ENCODE assay signal across 10 cellular contexts in the genomic region with DNA sequence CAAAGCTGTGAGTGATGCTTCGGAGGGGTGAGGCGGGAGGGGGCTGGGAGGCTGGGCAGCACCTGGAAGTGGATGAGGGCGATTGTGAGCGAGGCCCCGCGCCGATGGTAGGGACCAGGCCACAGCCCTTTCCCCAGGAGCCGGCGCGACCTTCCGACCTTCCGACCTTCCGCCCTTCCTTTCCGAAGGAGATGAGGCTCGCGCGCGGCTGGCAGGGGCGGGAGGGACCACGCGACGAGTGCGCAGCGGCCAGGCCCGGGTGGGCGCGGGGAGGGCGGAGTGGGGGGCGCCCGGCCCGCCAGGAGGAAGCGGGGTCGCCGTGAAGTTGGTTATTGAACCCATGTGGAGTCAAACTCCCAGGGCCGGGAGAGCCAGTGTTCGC. TPM values are rescaled to one million over a fixed set of nuclear protein-coding genes. Genes with fewer than 3 reads are reported as not detected.
A peak's percentile ranks its signal among the peaks of the same experiment; 100 is the strongest.
DNase-seq lines count a peak whose midpoint lies in the region; ATAC-seq, FAIRE-seq and TF ChIP-seq lines count a peak whose summit lies in the region.
"Had no signal": no experiment of that assay in that cellular context is flagged by ENCODE, and none has a peak within 500 bp of the region (broad histone marks: within the 10 kb centered on the region; RNA-seq: fewer than 3 reads in every experiment).

No MANE protein-coding gene starts in this region.

- POLR2A ChIA-PET in RWPE1 (lab: Yijun Ruan, JAX; ENCODE audit: low non-redundant PET) = no interaction called here

- peaks cover 3 to 51% (median 21%) of the 10 kb centered on the region in 4 donors for H3K4me1 Mint-ChIP-seq in CD4-positive, CD25-positive, alpha-beta regulatory T cell
- peaks cover 19% of the 10 kb centered on the region for H3K4me1 Mint-ChIP-seq in activated CD8-positive, alpha-beta memory T cell treated with anti-CD3 and anti-CD28 coated beads, Interleukin-2, amount 10 ng/mL, durations not matched to agents 7 days and 5 days

- H3K4me3 Mint-ChIP-seq in CD4-positive, CD25-positive, alpha-beta regulatory T cell = peak overlapping the region; percentile 47 to 85 (median 68)
- H3K4me3 Mint-ChIP-seq in activated CD8-positive, alpha-beta memory T cell treated with anti-CD3 and anti-CD28 coated beads, Interleukin-2, amount 10 ng/mL, durations not matched to agents 7 days and 5 days = no peak overlapping the region

- H3K27ac ChIP-seq in CD4-positive, CD25-positive, alpha-beta regulatory T cell (ENCODE audit: insufficient read depth, low read length, poor library complexity, severe bottlenecking) = no peak overlapping the region
- H3K27ac ChIP-seq in RWPE1 (peak overlapping the region; percentile 83), foreskin keratinocyte (peak overlapping the region; percentile 65), pancreas (peak overlapping the region; percentile 54 to 81 (median 71))

- peaks cover 30% of the 10 kb centered on the region for H3K4me1 ChIP-seq in CD4-positive, CD25-positive, alpha-beta regulatory T cell (ENCODE audit: control insufficient read depth, insufficient read depth, low read length, poor library complexity, severe bottlenecking)
- peaks cover 8% of the 10 kb centered on the region for H3K4me1 ChIP-seq in foreskin keratinocyte
- peaks cover 0 to 12% (median 11%) of the 10 kb centered on the region in 3 donors for H3K4me1 ChIP-seq in pancreas

- no peak for DNase-seq in CD4-positive, CD25-positive, alpha-beta regulatory T cell
- DNase-seq in RWPE1 (ENCODE audit: low spot score) = no peak
- no peak for DNase-seq in foreskin keratinocyte
- DNase-seq in pancreas = peak in 3 of 6 donors; percentile 55 to 77 (median 65)
- DNase-seq in omental fat pad (ENCODE audit: low spot score) = no peak
- DNase-seq in NCI-H446 (lab: John Stamatoyannopoulos, UW) = no peak
- no peak for DNase-seq in activated CD8-positive, alpha-beta memory T cell treated with anti-CD3 and anti-CD28 coated beads, Interleukin-2, amount 10 ng/mL, durations not matched to agents 7 days and 5 days
- DNase-seq: hippocampal formation, NCI-H2081 treated with DMSO at 0.1 percent for 48 hours had no signal

- H3K36me3 Mint-ChIP-seq in CD4-positive, CD25-positive, alpha-beta regulatory T cell = peaks cover 16% of the 10 kb centered on the region
- no peaks in the 10 kb centered on the region for H3K36me3 Mint-ChIP-seq in activated CD8-positive, alpha-beta memory T cell treated with anti-CD3 and anti-CD28 coated beads, Interleukin-2, amount 10 ng/mL, durations not matched to agents 7 days and 5 days

- intact Hi-C loops in pancreas (cut with DNase I) = loop anchor here in 2 of 3 donors (10.0 kb wide), 2 partner anchors 52 to 62 kb away; no protein-coding TSS in a partner anchor

- FAIRE-seq in pancreas (lab: Jason Lieb, UNC) = no peak

- H3K27me3 Mint-ChIP-seq in CD4-positive, CD25-positive, alpha-beta regulatory T cell = peaks cover 24% of the 10 kb centered on the region
- peaks cover 55% of the 10 kb centered on the region for H3K27me3 Mint-ChIP-seq in activated CD8-positive, alpha-beta memory T cell treated with anti-CD3 and anti-CD28 coated beads, Interleukin-2, amount 10 ng/mL, durations not matched to agents 7 days and 5 days

- CTCF ChIA-PET in RWPE1 (lab: Yijun Ruan, JAX) = no interaction called here
- CTCF ChIA-PET in activated CD8-positive, alpha-beta memory T cell treated with anti-CD3 and anti-CD28 coated beads, Interleukin-2, amount 10 ng/mL, durations not matched to agents 7 days and 5 days (lab: Charles Lee) = interaction anchor here (1.5 kb wide), 1 partner anchor 160 kb away, joined by 8 read pairs; no protein-coding TSS in a partner anchor

- no peak overlapping the region for H3K4me3 ChIP-seq in CD4-positive, CD25-positive, alpha-beta regulatory T cell (ENCODE audit: low read depth, low read length)
- H3K4me3 ChIP-seq in pancreas = peak overlapping the region in 2 of 4 donors; percentile 56 to 63

- H3K27me3 ChIP-seq in CD4-positive, CD25-positive, alpha-beta regulatory T cell (ENCODE audit: control insufficient read depth, insufficient read depth, low read length) = peaks cover 14% of the 10 kb centered on the region
- H3K27me3 ChIP-seq in foreskin keratinocyte (no peaks in the 10 kb centered on the region), pancreas (no peaks in the 10 kb centered on the region)

- no peak for TF ChIP-seq CTCF in RWPE1 (conservative IDR thresholded peaks at IDR 0.05; ENCODE audit: low read depth)
- TF ChIP-seq CTCF in foreskin keratinocyte (conservative IDR thresholded peaks at IDR 0.05) = no peak
- TF ChIP-seq CTCF in pancreas (IDR thresholded peaks at IDR 0.05) = no peak
- TF ChIP-seq CTCF in omental fat pad (IDR thresholded peaks at IDR 0.05) = no peak

- no peaks in the 10 kb centered on the region for H3K9me3 Mint-ChIP-seq in CD4-positive, CD25-positive, alpha-beta regulatory T cell
- H3K9me3 Mint-ChIP-seq in activated CD8-positive, alpha-beta memory T cell treated with anti-CD3 and anti-CD28 coated beads, Interleukin-2, amount 10 ng/mL, durations not matched to agents 7 days and 5 days (ENCODE audit: low read depth) = no peaks in the 10 kb centered on the region

- no peak for ATAC-seq in CD4-positive, CD25-positive, alpha-beta regulatory T cell (ENCODE audit: low read depth in 2 of 2)
- ATAC-seq in foreskin keratinocyte (no peak), pancreas (no peak), omental fat pad (ENCODE audit: low FRiP score) (no peak), GM19397 (IDR thresholded peaks at IDR 0.05; ENCODE audit: unreplicated experiment) (no peak)
- no peak for ATAC-seq in activated CD8-positive, alpha-beta memory T cell treated with anti-CD3 and anti-CD28 coated beads, Interleukin-2, amount 10 ng/mL, durations not matched to agents 7 days and 5 days

- WGBS in pancreas, 2 donors = 69 to 71% methylated on average over 29 to 36 of the region's 36 CpGs

- H3K9me3 ChIP-seq in CD4-positive, CD25-positive, alpha-beta regulatory T cell (ENCODE audit: control insufficient read depth in 2 of 2, low read length in 2 of 2) = no peaks in the 10 kb centered on the region
- no peaks in the 10 kb centered on the region for H3K9me3 ChIP-seq in pancreas

- H3K36me3 ChIP-seq in CD4-positive, CD25-positive, alpha-beta regulatory T cell (ENCODE audit: control insufficient read depth, insufficient read depth, low read length) = peaks cover 3% of the 10 kb centered on the region
- no peaks in the 10 kb centered on the region for H3K36me3 ChIP-seq in pancreas

- H3K27ac Mint-ChIP-seq in CD4-positive, CD25-positive, alpha-beta regulatory T cell = no peak overlapping the region
- H3K27ac Mint-ChIP-seq in activated CD8-positive, alpha-beta memory T cell treated with anti-CD3 and anti-CD28 coated beads, Interleukin-2, amount 10 ng/mL, durations not matched to agents 7 days and 5 days = no peak overlapping the region

RNA-seq across cellular contexts. Expression of gene RAP1GAP2, which starts 56.5 kb away (rescaled TPM):
- total RNA-seq in CD4-positive, CD25-positive, alpha-beta regulatory T cell = 87.6 TPM
- polyA plus RNA-seq in CD4-positive, CD25-positive, alpha-beta regulatory T cell = 1 to 10 TPM; 2.7 to 5.8 (median 4.8) TPM
- total RNA-seq in foreskin keratinocyte = 28.2 and 29.5 TPM in 2 replicates
- polyA plus RNA-seq in foreskin keratinocyte = 13.0 and 15.0 TPM in 2 replicates
- total RNA-seq in pancreas = 10 to 100 TPM; 35.2 to 48.0 (median 43.0) TPM
- polyA plus RNA-seq in pancreas = 10 to 100 TPM; 29.7 to 51.2 TPM
- total RNA-seq in omental fat pad = 1 to 10 TPM; 4.6 to 8.0 (median 5.6) TPM
- total RNA-seq in activated CD8-positive, alpha-beta memory T cell treated with anti-CD3 and anti-CD28 coated beads, Interleukin-2, amount 10 ng/mL, durations not matched to agents 7 days and 5 days = 10 to 100 TPM in 1 of 2 experiments, 1 to 10 TPM in 1; 6.5 to 26.2 TPM
